Comparison of ENCODE assay signal across 30 cellular contexts in genomic region chr6:34570066-34570833, GRCh38. TPM values are rescaled to one million over a fixed set of nuclear protein-coding genes. Genes with fewer than 3 reads are reported as not detected.
DNase-seq lines count a peak whose midpoint lies in the region; TF ChIP-seq lines count a peak whose summit lies in the region.
"Had no signal": no experiment of that assay in that cellular context is flagged by ENCODE, and none has a peak within 500 bp of the region (broad histone marks: within the 10 kb centered on the region; RNA-seq: fewer than 3 reads in every experiment).

No MANE protein-coding gene starts in this region.

- peak overlapping the region; percentile 45 for H3K27ac Mint-ChIP-seq in neural crest cell (ENCODE audit: unreplicated experiment)
- H3K27ac Mint-ChIP-seq: progenitor cell of endocrine pancreas; stimulated activated naive B cell treated with anti-CD40 and anti-IgM and Interleukin-4, amounts not matched to agents 10 μg/mL and 1 μg/mL and 100 μg/mL, for 72 hours had no signal

- WGBS in esophagus squamous epithelium, 2 donors: 64 to 65% methylated on average over 17 to 18 of the region's 21 CpGs

- peaks cover 6% of the 10 kb centered on the region for H3K4me1 Mint-ChIP-seq in neural crest cell
- H3K4me1 Mint-ChIP-seq: CD4-positive, alpha-beta memory T cell; stimulated activated naive B cell treated with anti-CD40 and anti-IgM and Interleukin-4, amounts not matched to agents 10 μg/mL and 1 μg/mL and 100 μg/mL, for 72 hours had no signal

- H3K27me3 Mint-ChIP-seq in neural crest cell (ENCODE audit: low read depth): no peaks in the 10 kb centered on the region

- H3K9me3 Mint-ChIP-seq in neural crest cell: no peaks in the 10 kb centered on the region
- H3K9me3 Mint-ChIP-seq: activated T-cell treated with anti-CD3 and anti-CD28 coated beads, Interleukin-2, amount 50 U/mL, for 4 hours; stimulated activated naive B cell treated with anti-CD40 and anti-IgM and Interleukin-4, amounts not matched to agents 10 μg/mL and 1 μg/mL and 100 μg/mL, for 72 hours had no signal

- H3K36me3 ChIP-seq in H7 (replicated peaks; ENCODE audit: control insufficient read depth, insufficient read depth, low read length): no peaks in the 10 kb centered on the region
- no peaks in the 10 kb centered on the region for H3K36me3 ChIP-seq in esophagus squamous epithelium
- H3K36me3 ChIP-seq: gastroesophageal sphincter, thoracic aorta had no signal

- H3K4me3 Mint-ChIP-seq in neural crest cell: no peak overlapping the region
- H3K4me3 Mint-ChIP-seq: activated T-cell treated with anti-CD3 and anti-CD28 coated beads, Interleukin-2, amount 50 U/mL, for 4 hours; CD4-positive, alpha-beta memory T cell; stimulated activated naive B cell treated with anti-CD40 and anti-IgM and Interleukin-4, amounts not matched to agents 10 μg/mL and 1 μg/mL and 100 μg/mL, for 72 hours had no signal

- intact Hi-C loops in esophagus squamous epithelium (cut with DNase I): no loop called here

- H3K9me3 ChIP-seq in esophagus squamous epithelium: no peaks in the 10 kb centered on the region
- H3K9me3 ChIP-seq: body of pancreas, gastroesophageal sphincter, thoracic aorta had no signal

- H3K27ac ChIP-seq in esophagus squamous epithelium: no peak overlapping the region
- H3K27ac ChIP-seq: body of pancreas, dorsolateral prefrontal cortex, gastroesophageal sphincter, thoracic aorta had no signal

- H3K27me3 ChIP-seq in H7 (ENCODE audit: control insufficient read depth, insufficient read depth, low read length): no peaks in the 10 kb centered on the region
- H3K27me3 ChIP-seq in esophagus squamous epithelium: peaks cover 0 to 59% (median 0%) of the 10 kb centered on the region in 4 donors
- H3K27me3 ChIP-seq: body of pancreas had no signal

- no peaks in the 10 kb centered on the region for H3K4me1 ChIP-seq in esophagus squamous epithelium
- H3K4me1 ChIP-seq: body of pancreas, gastroesophageal sphincter had no signal

- TF ChIP-seq CTCF in neural crest cell (conservative IDR thresholded peaks at IDR 0.05) (no peak), esophagus squamous epithelium (IDR thresholded peaks at IDR 0.05) (no peak)

- DNase-seq in NCI-H2107 treated with DMSO at 0.1 percent for 48 hours (lab: John Stamatoyannopoulos, UW; ENCODE audit: unreplicated experiment) (peak; percentile 16), NCI-H2107 (lab: John Stamatoyannopoulos, UW) (no peak), H7 (peak; percentile 41), RPMI8226 (peak; percentile 46), neural crest cell (ENCODE audit: low read depth, low spot score) (no peak), activated gamma-delta T cell (lab: John Stamatoyannopoulos, UW) (no peak), esophagus squamous epithelium (lab: John Stamatoyannopoulos, UW) (no peak)
- DNase-seq in stimulated activated CD8-positive, alpha-beta memory T cell treated with anti-CD3 and anti-CD28 coated beads, Interleukin-4, amount 100 ng/mL, for 48 hours: no peak
- DNase-seq: activated CD4-positive, alpha-beta T cell treated with anti-CD3 and anti-CD28 coated beads for 4 hours; activated naive CD4-positive, alpha-beta T cell treated with Interleukin-2 at 50 U/mL for 16 hours; activated T-cell treated with anti-CD3 and anti-CD28 coated beads, Interleukin-2, amount 50 U/mL, for 4 hours; AML-193; body of pancreas; CD4-positive, alpha-beta memory T cell; cerebellar nuclear complex; DMS 273 treated with DMSO at 0.1 percent for 48 hours; dorsolateral prefrontal cortex; hypothalamus; mesenchymal stem cell; NCI-H1092 treated with DMSO at 0.1 percent for 48 hours; stimulated activated CD4-positive, alpha-beta T cell treated with anti-CD3 and anti-CD28 coated beads, Interleukin-4, amount 100 ng/mL, for 4 hours; stimulated activated naive B cell treated with anti-CD40 and anti-IgM and Interleukin-4, amounts not matched to agents 10 μg/mL and 1 μg/mL and 100 μg/mL, for 72 hours; T-helper 2 cell had no signal

- H3K4me3 ChIP-seq in H7 (ENCODE audit: insufficient read depth, low read depth, low read length) (no peak overlapping the region), esophagus squamous epithelium (no peak overlapping the region)
- H3K4me3 ChIP-seq: body of pancreas, dorsolateral prefrontal cortex, gastroesophageal sphincter, thoracic aorta had no signal

- TF ChIP-seq POLR2A in esophagus squamous epithelium (IDR thresholded peaks at IDR 0.05): no peak

- H3K36me3 Mint-ChIP-seq in neural crest cell (ENCODE audit: low read depth): no peaks in the 10 kb centered on the region
- H3K36me3 Mint-ChIP-seq: CD4-positive, alpha-beta memory T cell; stimulated activated naive B cell treated with anti-CD40 and anti-IgM and Interleukin-4, amounts not matched to agents 10 μg/mL and 1 μg/mL and 100 μg/mL, for 72 hours had no signal

RNA-seq across cellular contexts. Expression of gene SPDEF, which starts 14.1 kb away (rescaled TPM):
- total RNA-seq in H7 (2014; rRNA removed; shearing (Covaris generic)): 0.11 and 0.21 TPM in 2 replicates
- 0.12 TPM in 1 of 2 replicates, not detected in the other for total RNA-seq in neural crest cell
- under 1 TPM in 1 of 4 donors, not detected in 3; 0.79 TPM for total RNA-seq in esophagus squamous epithelium
- total RNA-seq: body of pancreas; CD4-positive, alpha-beta memory T cell; H4; myocyte; Right ventricle myocardium inferior; sciatic nerve; thoracic aorta had no signal

Comparison
In these comparisons a context has a peak if more than half of its experiments do, and no peak if none do; other contexts are left out.
1. DNase-seq: peak in NCI-H2107 treated with DMSO at 0.1 percent for 48 hours (single experiment), H7 (single experiment) and RPMI8226 (single experiment); none in NCI-H2107 (single experiment), neural crest cell (single experiment), activated gamma-delta T cell (single experiment), stimulated activated CD8-positive, alpha-beta memory T cell treated with anti-CD3 and anti-CD28 coated beads, Interleukin-4, amount 100 ng/mL, for 48 hours (single experiment) and esophagus squamous epithelium (single experiment).